In the genomic region with DNA sequence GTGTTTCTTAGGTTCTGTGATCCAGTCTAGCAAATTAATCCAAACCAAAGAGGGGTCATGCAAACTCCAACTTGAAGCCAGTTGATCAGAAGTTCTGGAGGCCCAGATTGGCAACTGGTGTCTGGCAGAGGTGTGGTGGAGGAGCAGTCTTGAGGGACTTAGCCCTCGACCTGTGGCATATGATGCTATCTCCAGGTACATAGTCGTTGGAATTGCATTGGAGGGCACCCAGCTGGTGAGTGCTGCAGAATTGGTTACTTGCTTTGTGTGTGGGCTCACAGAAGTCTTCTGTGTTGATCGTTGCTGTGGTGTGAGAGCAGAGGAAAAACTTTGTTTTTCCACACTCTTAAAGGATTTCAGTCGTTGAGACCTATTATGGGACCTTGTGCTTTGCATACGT, we compare ENCODE assay signal across 14 cellular contexts. TPM values are rescaled to one million over a fixed set of nuclear protein-coding genes. Genes with fewer than 3 reads are reported as not detected.
DNase-seq lines count a peak whose midpoint lies in the region; ATAC-seq and TF ChIP-seq lines count a peak whose summit lies in the region.
"Had no signal": no experiment of that assay in that cellular context is flagged by ENCODE, and none has a peak within 500 bp of the region (broad histone marks: within the 10 kb centered on the region; RNA-seq: fewer than 3 reads in every experiment).

No MANE protein-coding gene starts in this region.

- H3K4me3 ChIP-seq in GM12865 (ENCODE audit: low read depth, low read length): peak overlapping the region; percentile 28
- H3K4me3 ChIP-seq in ascending aorta: peak overlapping the region in 1 of 2 donors; percentile 20
- H3K4me3 ChIP-seq: adrenal gland, skin epidermis, thyroid gland had no signal

- no peaks in the 10 kb centered on the region for H3K27me3 Mint-ChIP-seq in CD4-positive, alpha-beta T cell
- H3K27me3 Mint-ChIP-seq in natural killer cell (ENCODE audit: low read depth in 2 of 2): no peaks in the 10 kb centered on the region
- H3K27me3 Mint-ChIP-seq in activated T-helper 1 cell treated with anti-CD3 and anti-CD28 coated beads, Interleukin-12 subunit alpha, Interleukin-12 subunit beta, Interleukin-2, Interleukin-4 antibody, amounts not matched to agents 30 ng/mL and 10 ng/mL and 1 ng/mL, durations not matched to agents 14 hours and 24 hours and 36 hours (ENCODE audit: insufficient read depth): no peaks in the 10 kb centered on the region

- peaks cover 21% of the 10 kb centered on the region for H3K36me3 Mint-ChIP-seq in CD4-positive, alpha-beta T cell (ENCODE audit: low read depth)
- no peaks in the 10 kb centered on the region for H3K36me3 Mint-ChIP-seq in natural killer cell
- peaks cover 29% of the 10 kb centered on the region for H3K36me3 Mint-ChIP-seq in activated T-helper 1 cell treated with anti-CD3 and anti-CD28 coated beads, Interleukin-12 subunit alpha, Interleukin-12 subunit beta, Interleukin-2, Interleukin-4 antibody, amounts not matched to agents 30 ng/mL and 10 ng/mL and 1 ng/mL, durations not matched to agents 14 hours and 24 hours and 36 hours (ENCODE audit: low read depth)

- H3K27ac Mint-ChIP-seq in CD4-positive, alpha-beta T cell: peak overlapping the region; percentile 60
- peak overlapping the region; percentile 55 to 82 for H3K27ac Mint-ChIP-seq in natural killer cell
- H3K27ac Mint-ChIP-seq in activated T-helper 1 cell treated with anti-CD3 and anti-CD28 coated beads, Interleukin-12 subunit alpha, Interleukin-12 subunit beta, Interleukin-2, Interleukin-4 antibody, amounts not matched to agents 30 ng/mL and 10 ng/mL and 1 ng/mL, durations not matched to agents 14 hours and 24 hours and 36 hours: no peak overlapping the region

- H3K9me3 ChIP-seq in CD4-positive, alpha-beta T cell (ENCODE audit: control insufficient read depth, low read length): no peaks in the 10 kb centered on the region
- no peaks in the 10 kb centered on the region for H3K9me3 ChIP-seq in ascending aorta
- H3K9me3 ChIP-seq: adrenal gland, thyroid gland had no signal

- CTCF ChIA-PET in CD4-positive, alpha-beta T cell (lab: Charles Lee): interaction anchor here (0.6 to 1.6 kb wide), 2 partner anchors 10 to 130 kb away, joined by 4 read pairs; no protein-coding TSS in a partner anchor

- H3K4me1 ChIP-seq in ascending aorta: peaks cover 16 to 75% of the 10 kb centered on the region in 2 donors

- intact Hi-C loops in CD4-positive, alpha-beta T cell (cut with DNase I, micrococcal nuclease): loop anchor here in 1 of 2 experiments (10.0 kb wide), 1 partner anchor 118 kb away; the partner anchor contains the start of gene RNF24
- intact Hi-C loops in ascending aorta (cut with DNase I): no loop called here
- intact Hi-C loops in natural killer cell (cut with micrococcal nuclease): no loop called here
- intact Hi-C loops in activated T-helper 1 cell treated with anti-CD3 and anti-CD28 coated beads, Interleukin-12 subunit alpha, Interleukin-12 subunit beta, Interleukin-2, Interleukin-4 antibody, amounts not matched to agents 30 ng/mL and 10 ng/mL and 1 ng/mL, durations not matched to agents 14 hours and 24 hours and 36 hours (cut with micrococcal nuclease): no loop called here

- H3K4me1 Mint-ChIP-seq in CD4-positive, alpha-beta T cell (ENCODE audit: low read depth): peaks cover 87% of the 10 kb centered on the region
- H3K4me1 Mint-ChIP-seq in natural killer cell: peaks cover 58 to 63% of the 10 kb centered on the region in 2 donors
- peaks cover 63% of the 10 kb centered on the region for H3K4me1 Mint-ChIP-seq in activated T-helper 1 cell treated with anti-CD3 and anti-CD28 coated beads, Interleukin-12 subunit alpha, Interleukin-12 subunit beta, Interleukin-2, Interleukin-4 antibody, amounts not matched to agents 30 ng/mL and 10 ng/mL and 1 ng/mL, durations not matched to agents 14 hours and 24 hours and 36 hours (ENCODE audit: low read depth)

- no peak for DNase-seq in CD4-positive, alpha-beta T cell
- DNase-seq in GM12865 (ENCODE audit: low read depth): no peak
- DNase-seq in ascending aorta (ENCODE audit: low spot score in 2 of 2): no peak
- DNase-seq in natural killer cell: no peak
- no peak for DNase-seq in activated T-helper 1 cell treated with anti-CD3 and anti-CD28 coated beads, Interleukin-12 subunit alpha, Interleukin-12 subunit beta, Interleukin-2, Interleukin-4 antibody, amounts not matched to agents 30 ng/mL and 10 ng/mL and 1 ng/mL, durations not matched to agents 14 hours and 24 hours and 36 hours (ENCODE audit: low spot score)
- DNase-seq: activated CD4-positive, CD25-positive, alpha-beta regulatory T cell; NCI-H1048; NCI-H69; Right ventricle myocardium superior had no signal

- no peaks in the 10 kb centered on the region for H3K36me3 ChIP-seq in ascending aorta
- H3K36me3 ChIP-seq: adrenal gland, thyroid gland had no signal

- POLR2A ChIA-PET in CD4-positive, alpha-beta T cell (lab: Charles Lee): interaction anchor here (0.6 kb wide), 1 partner anchor 101 kb away, joined by 3 read pairs; no protein-coding TSS in a partner anchor

- TF ChIP-seq CTCF in CD4-positive, alpha-beta T cell (IDR thresholded peaks at IDR 0.05): no peak
- TF ChIP-seq CTCF in GM12865 (IDR thresholded peaks at IDR 0.05; ENCODE audit: insufficient read depth, low read depth, low read length, missing control alignments): no peak
- no peak for TF ChIP-seq CTCF in ascending aorta (IDR thresholded peaks at IDR 0.05)
- TF ChIP-seq CTCF in natural killer cell (IDR thresholded peaks at IDR 0.05): no peak

- no peak for ATAC-seq in CD4-positive, alpha-beta T cell (ENCODE audit: poor library complexity)
- ATAC-seq in natural killer cell (no peak), GM18498 (IDR thresholded peaks at IDR 0.05; ENCODE audit: unreplicated experiment) (no peak), HG03520 (IDR thresholded peaks at IDR 0.05; ENCODE audit: unreplicated experiment) (no peak)

- H3K9me3 Mint-ChIP-seq in CD4-positive, alpha-beta T cell: no peaks in the 10 kb centered on the region
- H3K9me3 Mint-ChIP-seq in natural killer cell: no peaks in the 10 kb centered on the region
- H3K9me3 Mint-ChIP-seq in activated T-helper 1 cell treated with anti-CD3 and anti-CD28 coated beads, Interleukin-12 subunit alpha, Interleukin-12 subunit beta, Interleukin-2, Interleukin-4 antibody, amounts not matched to agents 30 ng/mL and 10 ng/mL and 1 ng/mL, durations not matched to agents 14 hours and 24 hours and 36 hours: no peaks in the 10 kb centered on the region

- H3K4me3 Mint-ChIP-seq in CD4-positive, alpha-beta T cell: peak overlapping the region; percentile 27
- H3K4me3 Mint-ChIP-seq in natural killer cell: peak overlapping the region; percentile 3
- H3K4me3 Mint-ChIP-seq in activated T-helper 1 cell treated with anti-CD3 and anti-CD28 coated beads, Interleukin-12 subunit alpha, Interleukin-12 subunit beta, Interleukin-2, Interleukin-4 antibody, amounts not matched to agents 30 ng/mL and 10 ng/mL and 1 ng/mL, durations not matched to agents 14 hours and 24 hours and 36 hours: no peak overlapping the region

- H3K27ac ChIP-seq in CD4-positive, alpha-beta T cell (ENCODE audit: low read depth, low read length): no peak overlapping the region
- H3K27ac ChIP-seq in ascending aorta: peak overlapping the region; percentile 52 to 76
- H3K27ac ChIP-seq: thyroid gland had no signal

- H3K27me3 ChIP-seq in CD4-positive, alpha-beta T cell (ENCODE audit: control insufficient read depth, insufficient read depth, low read length): no peaks in the 10 kb centered on the region
- H3K27me3 ChIP-seq in ascending aorta: no peaks in the 10 kb centered on the region
- H3K27me3 ChIP-seq: adrenal gland, thyroid gland had no signal

RNA-seq across cellular contexts. Expression of gene PANK2, which starts 7.7 kb away (rescaled TPM):
- total RNA-seq in CD4-positive, alpha-beta T cell: 10 to 100 TPM; 49.0 to 51.1 TPM
- total RNA-seq in ascending aorta: 81.1 TPM
- total RNA-seq in natural killer cell: 10 to 100 TPM; 50.5 to 74.3 (median 61.3) TPM
- total RNA-seq in activated T-helper 1 cell treated with anti-CD3 and anti-CD28 coated beads, Interleukin-12 subunit alpha, Interleukin-12 subunit beta, Interleukin-2, Interleukin-4 antibody, amounts not matched to agents 30 ng/mL and 10 ng/mL and 1 ng/mL, durations not matched to agents 14 hours and 24 hours and 36 hours: 51.4 and 54.6 TPM in 2 replicates

RNA-seq across cellular contexts. Expression of gene MAVS, which starts 50.2 kb away (rescaled TPM):
- 10 to 100 TPM; 13.6 to 14.7 TPM for total RNA-seq in CD4-positive, alpha-beta T cell
- total RNA-seq in ascending aorta (35.2 TPM), natural killer cell (10 to 100 TPM; 23.1 to 30.8 (median 26.4) TPM)
- 40.8 TPM in 2 replicates for total RNA-seq in activated T-helper 1 cell treated with anti-CD3 and anti-CD28 coated beads, Interleukin-12 subunit alpha, Interleukin-12 subunit beta, Interleukin-2, Interleukin-4 antibody, amounts not matched to agents 30 ng/mL and 10 ng/mL and 1 ng/mL, durations not matched to agents 14 hours and 24 hours and 36 hours
